9 cellular contexts compared by ENCODE assay signal in genomic region chr6:53725791-53726575, GRCh38.
DNase-seq lines count a peak whose midpoint lies in the region; ATAC-seq, FAIRE-seq and TF ChIP-seq lines count a peak whose summit lies in the region.
"Had no signal": no experiment of that assay in that cellular context is flagged by ENCODE, and none has a peak within 500 bp of the region (broad histone marks: within the 10 kb centered on the region; RNA-seq: fewer than 3 reads in every experiment).

No MANE protein-coding gene starts in this region.

- H3K79me2 ChIP-seq in KMS-11 (ENCODE audit: insufficient read depth, low read depth) = no peaks in the 10 kb centered on the region

- H3K9ac ChIP-seq in KMS-11 = no peak overlapping the region

- H3K36me3 Mint-ChIP-seq in activated T-cell treated with anti-CD3 and anti-CD28 coated beads, Interleukin-2, amount 50 U/mL, for 72 hours (ENCODE audit: insufficient read depth in 2 of 2) = no peaks in the 10 kb centered on the region

- WGBS in suprapubic skin = 39% methylated on average over 18 of the region's 18 CpGs

- H3K4me1 ChIP-seq in KMS-11 (ENCODE audit: low read depth, poor library complexity, severe bottlenecking) = peaks cover 4% of the 10 kb centered on the region
- peaks cover 31 to 32% of the 10 kb centered on the region in 2 experiments for H3K4me1 ChIP-seq in neutrophil (ENCODE audit: control insufficient read depth in 1 of 2, insufficient read depth in 1 of 2, low read depth in 1 of 2, low read length in 1 of 2)
- H3K4me1 ChIP-seq in suprapubic skin = peaks cover 6% of the 10 kb centered on the region

- H3K36me3 ChIP-seq in KMS-11 (ENCODE audit: insufficient read depth) = no peaks in the 10 kb centered on the region
- no peaks in the 10 kb centered on the region for H3K36me3 ChIP-seq in neutrophil
- no peaks in the 10 kb centered on the region for H3K36me3 ChIP-seq in suprapubic skin

- no peak overlapping the region for H2AFZ ChIP-seq in KMS-11 (ENCODE audit: low read depth)

- no peak overlapping the region for H3K4me2 ChIP-seq in KMS-11

- H3K9me3 Mint-ChIP-seq in activated T-cell treated with anti-CD3 and anti-CD28 coated beads, Interleukin-2, amount 50 U/mL, for 72 hours = no peaks in the 10 kb centered on the region

- H3K4me1 Mint-ChIP-seq in activated T-cell treated with anti-CD3 and anti-CD28 coated beads, Interleukin-2, amount 50 U/mL, for 72 hours (ENCODE audit: low read depth) = peaks cover 16% of the 10 kb centered on the region

- H3K4me3 ChIP-seq in KMS-11 (IDR thresholded peaks at IDR 0.05; ENCODE audit: insufficient read depth, low read depth, low read length) = no peak overlapping the region
- H3K4me3 ChIP-seq in neutrophil (ENCODE audit: low read depth in 1 of 2, low read length in 1 of 2) = no peak overlapping the region
- H3K4me3 ChIP-seq in suprapubic skin = no peak overlapping the region

- no peak overlapping the region for H3K4me3 Mint-ChIP-seq in activated T-cell treated with anti-CD3 and anti-CD28 coated beads, Interleukin-2, amount 50 U/mL, for 72 hours

- no peak for TF ChIP-seq POLR2A in suprapubic skin (IDR thresholded peaks at IDR 0.05)

- no peak for FAIRE-seq in RCC 7860 (lab: Jason Lieb, UNC)
- FAIRE-seq: endometrium had no signal

- H3K27me3 Mint-ChIP-seq in activated T-cell treated with anti-CD3 and anti-CD28 coated beads, Interleukin-2, amount 50 U/mL, for 72 hours (ENCODE audit: low read depth) = peaks cover 25% of the 10 kb centered on the region

- no peak overlapping the region for H3K27ac ChIP-seq in KMS-11
- H3K27ac ChIP-seq in neutrophil = no peak overlapping the region
- H3K27ac ChIP-seq in suprapubic skin = no peak overlapping the region

- no peak overlapping the region for H3K27ac Mint-ChIP-seq in activated T-cell treated with anti-CD3 and anti-CD28 coated beads, Interleukin-2, amount 50 U/mL, for 72 hours

- no peak for TF ChIP-seq EP300 in suprapubic skin (IDR thresholded peaks at IDR 0.05)

- peak; percentile 87 for TF ChIP-seq CTCF in KMS-11 (conservative IDR thresholded peaks at IDR 0.05; ENCODE audit: low read depth, low read length)
- TF ChIP-seq CTCF in neutrophil (IDR thresholded peaks at IDR 0.05) = peak; percentile 91
- TF ChIP-seq CTCF in suprapubic skin (IDR thresholded peaks at IDR 0.05) = peak; percentile 87 to 96

- ATAC-seq in GM21619 (IDR thresholded peaks at IDR 0.05; ENCODE audit: unreplicated experiment) = peak; percentile 86
- peak; percentile 82 to 85 for ATAC-seq in activated T-cell treated with anti-CD3 and anti-CD28 coated beads, Interleukin-2, amount 50 U/mL, for 72 hours (replicated peaks in 1 of 2)

- no peaks in the 10 kb centered on the region for H3K9me3 ChIP-seq in neutrophil
- H3K9me3 ChIP-seq in suprapubic skin = no peaks in the 10 kb centered on the region

- no peaks in the 10 kb centered on the region for H4K20me1 ChIP-seq in KMS-11 (ENCODE audit: insufficient read depth)

- peak; percentile 27 for DNase-seq in DMS79 (lab: John Stamatoyannopoulos, UW)
- DNase-seq in RCC 7860 (ENCODE audit: low spot score) = peak; percentile 17
- DNase-seq in activated T-cell treated with anti-CD3 and anti-CD28 coated beads, Interleukin-2, amount 50 U/mL, for 72 hours = peak; percentile 79 to 81
- peak; percentile 60 for DNase-seq in fibroblast of peridontal ligament (ENCODE audit: extremely low read depth)
- peak; percentile 82 to 85 for DNase-seq in suprapubic skin (ENCODE audit: low spot score in 2 of 2)

- H3K27me3 ChIP-seq in KMS-11 (ENCODE audit: insufficient read depth, low read depth) = no peaks in the 10 kb centered on the region
- H3K27me3 ChIP-seq in neutrophil = no peaks in the 10 kb centered on the region
- no peaks in the 10 kb centered on the region for H3K27me3 ChIP-seq in suprapubic skin

Comparison
In these comparisons a context has a peak if more than half of its experiments do, and no peak if none do; other contexts are left out.
1. DNase-seq: peak in every context shown above with its lines; median percentile 84 in suprapubic skin; 80 in activated T-cell treated with anti-CD3 and anti-CD28 coated beads, Interleukin-2, amount 50 U/mL, for 72 hours; 60 in fibroblast of peridontal ligament; 27 in DMS79; 17 in RCC 7860.